Comparison of ENCODE assay signal across 29 cellular contexts in genomic region chr7:119283353-119283752, GRCh38.
"Had no signal": no experiment of that assay in that cellular context is flagged by ENCODE, and none has a peak within 500 bp of the region (broad histone marks: within the 10 kb centered on the region; RNA-seq: fewer than 3 reads in every experiment).

No MANE protein-coding gene starts in this region.

- H3K27ac Mint-ChIP-seq: activated CD4-positive, alpha-beta memory T cell treated with anti-CD3 and anti-CD28 coated beads for 36 hours; activated CD4-positive, alpha-beta T cell treated with anti-CD3 and anti-CD28 coated beads for 36 hours; activated CD4-positive, alpha-beta T cell treated with anti-CD3 and anti-CD28 coated beads, Interleukin-2, amount 10 ng/mL, durations not matched to agents 24 days and 14 days; activated CD8-positive, alpha-beta memory T cell treated with anti-CD3 and anti-CD28 coated beads, Interleukin-2, amount 10 ng/mL, durations not matched to agents 7 days and 5 days; activated CD8-positive, alpha-beta T cell treated with anti-CD3 and anti-CD28 coated beads, Interleukin-2, amount 10 ng/mL, durations not matched to agents 7 days and 5 days; activated naive CD8-positive, alpha-beta T cell; activated T-cell treated with anti-CD3 and anti-CD28 coated beads, Interleukin-2, amount 50 U/mL, for 72 hours; dendritic cell treated with granulocyte-macrophage colony-stimulating factor and Interleukin-4, amounts not matched to agents 40 ng/mL and 50 ng/mL, for 4 days; endodermal cell had no signal

- H3K4me1 Mint-ChIP-seq: activated CD4-positive, alpha-beta T cell treated with anti-CD3 and anti-CD28 coated beads for 36 hours; activated CD4-positive, alpha-beta T cell treated with anti-CD3 and anti-CD28 coated beads, Interleukin-2, amount 10 ng/mL, durations not matched to agents 24 days and 14 days; activated CD8-positive, alpha-beta memory T cell treated with anti-CD3 and anti-CD28 coated beads, Interleukin-2, amount 10 ng/mL, durations not matched to agents 7 days and 5 days; central memory CD8-positive, alpha-beta T cell had no signal

- DNase-seq: activated CD4-positive, alpha-beta memory T cell treated with anti-CD3 and anti-CD28 coated beads for 36 hours; activated CD4-positive, alpha-beta T cell treated with anti-CD3 and anti-CD28 coated beads for 36 hours; activated CD4-positive, alpha-beta T cell treated with anti-CD3 and anti-CD28 coated beads, Interleukin-2, amount 10 ng/mL, durations not matched to agents 24 days and 14 days; activated CD4-positive, CD25-positive, alpha-beta regulatory T cell; activated CD4-positive, CD25-positive, alpha-beta regulatory T cell treated with anti-CD3 and anti-CD28 coated beads, Interleukin-2, amount 50 U/mL, for 72 hours; activated CD8-positive, alpha-beta memory T cell treated with anti-CD3 and anti-CD28 coated beads, Interleukin-2, amount 10 ng/mL, durations not matched to agents 7 days and 5 days; activated CD8-positive, alpha-beta memory T cell treated with anti-CD3 and anti-CD28 coated beads, Interleukin-2, amount 50 U/mL, for 4 hours; activated CD8-positive, alpha-beta T cell treated with anti-CD3 and anti-CD28 coated beads, Interleukin-2, amount 10 ng/mL, durations not matched to agents 7 days and 5 days; activated gamma-delta T cell treated with Interleukin-2 at 50 U/mL for 16 hours; activated naive CD4-positive, alpha-beta T cell treated with anti-CD3 and anti-CD28 coated beads, Interleukin-2, amount 50 U/mL, for 16 hours; activated naive CD4-positive, alpha-beta T cell treated with Interleukin-2 at 50 U/mL for 16 hours; activated T-cell treated with anti-CD3 and anti-CD28 coated beads, Interleukin-2, amount 50 U/mL, for 1 hour; activated T-cell treated with anti-CD3 and anti-CD28 coated beads, Interleukin-2, amount 50 U/mL, for 72 hours; amniotic stem cell; anterior cingulate cortex; brain microvascular endothelial cell; dorsolateral prefrontal cortex; effector memory CD4-positive, alpha-beta T cell; endodermal cell; foreskin fibroblast; gastrocnemius medialis; glutamatergic neuron; heart left ventricle; T-helper 2 cell had no signal

- H3K27me3 ChIP-seq: brain microvascular endothelial cell, dorsolateral prefrontal cortex, gastrocnemius medialis, heart left ventricle had no signal

- H3K4me3 ChIP-seq: coronary artery, dorsolateral prefrontal cortex, gastrocnemius medialis, heart left ventricle had no signal

- ATAC-seq: activated CD4-positive, alpha-beta T cell treated with anti-CD3 and anti-CD28 coated beads for 36 hours; activated CD8-positive, alpha-beta memory T cell treated with anti-CD3 and anti-CD28 coated beads, Interleukin-2, amount 10 ng/mL, durations not matched to agents 7 days and 5 days; activated CD8-positive, alpha-beta T cell treated with anti-CD3 and anti-CD28 coated beads, Interleukin-2, amount 10 ng/mL, durations not matched to agents 7 days and 5 days; activated T-cell treated with anti-CD3 and anti-CD28 coated beads, Interleukin-2, amount 50 U/mL, for 72 hours; esophagus mucosa; gastrocnemius medialis; heart left ventricle had no signal

- H3K36me3 Mint-ChIP-seq: activated CD4-positive, alpha-beta memory T cell treated with anti-CD3 and anti-CD28 coated beads for 36 hours; activated CD8-positive, alpha-beta memory T cell treated with anti-CD3 and anti-CD28 coated beads, Interleukin-2, amount 10 ng/mL, durations not matched to agents 7 days and 5 days; activated naive CD8-positive, alpha-beta T cell had no signal

- H3K9me3 Mint-ChIP-seq: activated CD4-positive, alpha-beta T cell treated with anti-CD3 and anti-CD28 coated beads, Interleukin-2, amount 10 ng/mL, durations not matched to agents 24 days and 14 days; dendritic cell treated with granulocyte-macrophage colony-stimulating factor and Interleukin-4, amounts not matched to agents 40 ng/mL and 50 ng/mL, for 4 days; endodermal cell had no signal

- H3K27me3 Mint-ChIP-seq: activated CD4-positive, alpha-beta memory T cell treated with anti-CD3 and anti-CD28 coated beads for 36 hours; activated CD4-positive, alpha-beta T cell treated with anti-CD3 and anti-CD28 coated beads for 36 hours; activated CD4-positive, alpha-beta T cell treated with anti-CD3 and anti-CD28 coated beads, Interleukin-2, amount 10 ng/mL, durations not matched to agents 24 days and 14 days; activated CD8-positive, alpha-beta memory T cell treated with anti-CD3 and anti-CD28 coated beads, Interleukin-2, amount 10 ng/mL, durations not matched to agents 7 days and 5 days; activated naive CD8-positive, alpha-beta T cell; central memory CD8-positive, alpha-beta T cell; dendritic cell treated with granulocyte-macrophage colony-stimulating factor and Interleukin-4, amounts not matched to agents 40 ng/mL and 50 ng/mL, for 4 days had no signal

- H3K4me3 Mint-ChIP-seq: activated CD4-positive, alpha-beta memory T cell treated with anti-CD3 and anti-CD28 coated beads for 36 hours; activated CD4-positive, alpha-beta T cell treated with anti-CD3 and anti-CD28 coated beads for 36 hours; activated CD4-positive, alpha-beta T cell treated with anti-CD3 and anti-CD28 coated beads, Interleukin-2, amount 10 ng/mL, durations not matched to agents 24 days and 14 days; activated CD8-positive, alpha-beta memory T cell treated with anti-CD3 and anti-CD28 coated beads, Interleukin-2, amount 10 ng/mL, durations not matched to agents 7 days and 5 days; activated CD8-positive, alpha-beta T cell treated with anti-CD3 and anti-CD28 coated beads, Interleukin-2, amount 10 ng/mL, durations not matched to agents 7 days and 5 days; activated naive CD8-positive, alpha-beta T cell; activated T-cell treated with anti-CD3 and anti-CD28 coated beads, Interleukin-2, amount 50 U/mL, for 72 hours; central memory CD8-positive, alpha-beta T cell; dendritic cell treated with granulocyte-macrophage colony-stimulating factor and Interleukin-4, amounts not matched to agents 40 ng/mL and 50 ng/mL, for 4 days; endodermal cell had no signal

- H3K27ac ChIP-seq: brain microvascular endothelial cell, coronary artery, dorsolateral prefrontal cortex, gastrocnemius medialis, heart left ventricle had no signal

- H3K36me3 ChIP-seq: brain microvascular endothelial cell, gastrocnemius medialis, heart left ventricle had no signal

- H3K4me1 ChIP-seq: gastrocnemius medialis, heart left ventricle had no signal

- H3K9me3 ChIP-seq: gastrocnemius medialis had no signal
